In genomic region chr10:50326757-50327701, GRCh38 we compare ENCODE assay signal across 1 cellular context.
TF ChIP-seq lines count a peak whose summit lies in the region.

No MANE protein-coding gene starts in this region.

TF ChIP-seq in K562, 482 proteins besides CTCF, POLR2A, EP300 and RAD21 (continued from another document and continues in another):
- TF ChIP-seq NKRF (IDR thresholded peaks at IDR 0.05; ENCODE audit: borderline replicate concordance) (no peak), JUN (IDR thresholded peaks at IDR 0.05; ENCODE audit: borderline replicate concordance, low read depth, low read length) (peak; percentile 76; the same call in 1 of the 2 replicates), JUN (CRISPR knock-in tag; IDR thresholded peaks at IDR 0.05; ENCODE audit: borderline replicate concordance) (peak; percentile 38; the same call in 1 of the 2 replicates), CUX1 (CRISPR knock-in tag; IDR thresholded peaks at IDR 0.05) (peak; percentile 11; the same call in 1 of the 2 replicates), ADNP (tag; IDR thresholded peaks at IDR 0.05) (peak; percentile 75), SRF (CRISPR knock-in tag; IDR thresholded peaks at IDR 0.05) (peak in 1 of 2 experiments; percentile 79; a peak in 2 of 4 replicates), KLF13 (tag; IDR thresholded peaks at IDR 0.05; ENCODE audit: borderline replicate concordance, low read depth) (no peak), EP400 (IDR thresholded peaks at IDR 0.05) (no peak), USF2 (CRISPR knock-in tag; IDR thresholded peaks at IDR 0.05) (no peak), DNMT1 (IDR thresholded peaks at IDR 0.05) (no peak), ZNF780A (CRISPR knock-in tag; IDR thresholded peaks at IDR 0.05) (no peak), CGGBP1 (CRISPR knock-in tag; IDR thresholded peaks at IDR 0.05) (peak; percentile 57; the same call in 1 of the 2 replicates), ZC3H4 (CRISPR knock-in tag; IDR thresholded peaks at IDR 0.05; ENCODE audit: borderline replicate concordance) (no peak), RNF2 (IDR thresholded peaks at IDR 0.05) (peak; percentile 99), TCF7 (IDR thresholded peaks at IDR 0.05; ENCODE audit: borderline replicate concordance) (no peak), THRA (IDR thresholded peaks at IDR 0.05) (no peak), TRIM28 (IDR thresholded peaks at IDR 0.05) (no peak), ASH1L (IDR thresholded peaks at IDR 0.05; ENCODE audit: borderline replicate concordance, low read depth, partially characterized antibody) (no peak), IRF9 (tag; IDR thresholded peaks at IDR 0.05) (no peak), MXI1 (IDR thresholded peaks at IDR 0.05; ENCODE audit: low read depth, low read length) (peak; percentile 88), ATF6 (CRISPR knock-in tag; IDR thresholded peaks at IDR 0.05) (0 out of 2 replicates have a peak, but pooled peaks have one; percentile 45), MEF2A (IDR thresholded peaks at IDR 0.05; ENCODE audit: control insufficient read depth, low read depth, low read length) (peak; percentile 76), ZNF512 (tag; IDR thresholded peaks at IDR 0.05) (no peak), TRIM25 (IDR thresholded peaks at IDR 0.05; ENCODE audit: borderline replicate concordance) (no peak), ZNF224 (CRISPR knock-in tag; IDR thresholded peaks at IDR 0.05) (no peak), GATA2 (CRISPR knock-in tag; IDR thresholded peaks at IDR 0.05) (peak; percentile 91), NFIX (CRISPR knock-in tag; IDR thresholded peaks at IDR 0.05; ENCODE audit: low read depth) (no peak), ARID1B (IDR thresholded peaks at IDR 0.05) (no peak), MLLT1 (IDR thresholded peaks at IDR 0.05) (no peak), HMG20A (CRISPR knock-in tag; conservative IDR thresholded peaks at IDR 0.05) (no peak), CSDE1 (IDR thresholded peaks at IDR 0.05) (no peak), ELF2 (CRISPR knock-in tag; IDR thresholded peaks at IDR 0.05) (no peak), ZNF197 (CRISPR knock-in tag; IDR thresholded peaks at IDR 0.05; ENCODE audit: low read depth) (no peak; the same call in none of the 2 replicates), NFATC3 (IDR thresholded peaks at IDR 0.05) (no peak), GABPB2 (CRISPR knock-in tag; conservative IDR thresholded peaks at IDR 0.05) (no peak), ZBTB5 (IDR thresholded peaks at IDR 0.05) (no peak), ZNF212 (CRISPR knock-in tag; IDR thresholded peaks at IDR 0.05) (no peak), ZNF347 (CRISPR knock-in tag; IDR thresholded peaks at IDR 0.05; ENCODE audit: low read depth) (no peak; the same call in 1 of the 2 replicates), TCFL5 (CRISPR knock-in tag; conservative IDR thresholded peaks at IDR 0.05) (no peak)
